Comparison of ENCODE assay signal across 26 cellular contexts in genomic region chr12:49033611-49034286, GRCh38. TPM values are rescaled to one million over a fixed set of nuclear protein-coding genes. Genes with fewer than 3 reads are reported as not detected.
A peak's percentile ranks its signal among the peaks of the same experiment; 100 is the strongest.
DNase-seq lines count a peak whose midpoint lies in the region; ATAC-seq and TF ChIP-seq lines count a peak whose summit lies in the region.
"Had no signal": no experiment of that assay in that cellular context is flagged by ENCODE, and none has a peak within 500 bp of the region (broad histone marks: within the 10 kb centered on the region; RNA-seq: fewer than 3 reads in every experiment).

No MANE protein-coding gene starts in this region.

- POLR2A ChIA-PET in Caco-2 (lab: Charles Lee): no interaction called here

- no peaks in the 10 kb centered on the region for H3K9me3 ChIP-seq in lower lobe of right lung
- H3K9me3 ChIP-seq in Caco-2: no peaks in the 10 kb centered on the region
- no peaks in the 10 kb centered on the region for H3K9me3 ChIP-seq in effector memory CD4-positive, alpha-beta T cell (ENCODE audit: control insufficient read depth, low read length)
- H3K9me3 ChIP-seq: heart left ventricle, pancreas had no signal

- H3K27ac ChIP-seq in lower lobe of right lung: peak overlapping the region; percentile 11
- no peak overlapping the region for H3K27ac ChIP-seq in effector memory CD4-positive, alpha-beta T cell (ENCODE audit: insufficient read depth, low read length, poor library complexity, severe bottlenecking)
- H3K27ac ChIP-seq: KMS-11, pancreas, SK-N-MC had no signal

- H3K27ac Mint-ChIP-seq in HFFc6 (peak overlapping the region; percentile 47; the same call in 1 of the 2 replicates), Caco-2 (ENCODE audit: unreplicated experiment) (no peak overlapping the region)
- peak overlapping the region; percentile 22 for H3K27ac Mint-ChIP-seq in central memory CD8-positive, alpha-beta T cell (ENCODE audit: low read depth)
- H3K27ac Mint-ChIP-seq: activated naive CD8-positive, alpha-beta T cell treated with anti-CD3 and anti-CD28 coated beads, Interleukin-2, amount 10 ng/mL, durations not matched to agents 7 days and 5 days; T-helper 1 cell treated with Interleukin-12 subunit alpha and Interleukin-12 subunit beta and Interleukin-4 antibody, amounts not matched to agents 30 μg/mL and 1 μg/mL, for 36 hours had no signal

- ATAC-seq in central memory CD8-positive, alpha-beta T cell (replicated peaks; ENCODE audit: extremely low read depth, poor library complexity, severe bottlenecking): no peak
- ATAC-seq in lower lobe of right lung (peak in 1 of 2 donors; percentile 20), HG02759 (IDR thresholded peaks at IDR 0.05; ENCODE audit: unreplicated experiment) (no peak)

- H3K4me1 Mint-ChIP-seq in HFFc6 (ENCODE audit: low read depth): no peaks in the 10 kb centered on the region
- peaks cover 10% of the 10 kb centered on the region for H3K4me1 Mint-ChIP-seq in central memory CD8-positive, alpha-beta T cell
- H3K4me1 Mint-ChIP-seq in Caco-2 (ENCODE audit: low read depth, unreplicated experiment): no peaks in the 10 kb centered on the region
- H3K4me1 Mint-ChIP-seq: activated naive CD8-positive, alpha-beta T cell treated with anti-CD3 and anti-CD28 coated beads, Interleukin-2, amount 10 ng/mL, durations not matched to agents 7 days and 5 days had no signal

- H3K4me3 Mint-ChIP-seq in HFFc6 (no peak overlapping the region), Caco-2 (ENCODE audit: unreplicated experiment) (no peak overlapping the region)
- no peak overlapping the region for H3K4me3 Mint-ChIP-seq in central memory CD8-positive, alpha-beta T cell
- H3K4me3 Mint-ChIP-seq: activated naive CD8-positive, alpha-beta T cell treated with anti-CD3 and anti-CD28 coated beads, Interleukin-2, amount 10 ng/mL, durations not matched to agents 7 days and 5 days; naive B cell; T-helper 1 cell treated with Interleukin-12 subunit alpha and Interleukin-12 subunit beta and Interleukin-4 antibody, amounts not matched to agents 30 μg/mL and 1 μg/mL, for 36 hours had no signal

- H3K36me3 ChIP-seq in lower lobe of right lung (peaks cover 95% of the 10 kb centered on the region), Caco-2 (ENCODE audit: control insufficient read depth, insufficient read depth, low read length) (peaks cover 4% of the 10 kb centered on the region)
- peaks cover 67% of the 10 kb centered on the region for H3K36me3 ChIP-seq in effector memory CD4-positive, alpha-beta T cell (ENCODE audit: control insufficient read depth, insufficient read depth, low read length)

- DNase-seq in HFFc6: no peak
- DNase-seq in central memory CD8-positive, alpha-beta T cell (ENCODE audit: low spot score in 2 of 2): no peak
- DNase-seq in lower lobe of right lung: no peak
- peak in 9 of 10 donors; percentile 40 to 94 (median 65) for DNase-seq in posterior cingulate gyrus
- DNase-seq in Caco-2: no peak
- DNase-seq in effector memory CD4-positive, alpha-beta T cell: no peak
- DNase-seq: activated CD4-positive, alpha-beta T cell treated with anti-CD3 and anti-CD28 coated beads for 1 hour; activated T-cell treated with anti-CD3 and anti-CD28 coated beads for 4 hours; cerebellar nuclear complex; heart left ventricle; naive B cell; NCI-H1417 treated with DMSO at 0.1 percent for 48 hours; NCI-H2081 treated with DMSO at 0.1 percent for 48 hours; NCI-H226; pancreas; stimulated activated CD4-positive, alpha-beta T cell treated with anti-CD3 and anti-CD28 coated beads, Interleukin-2, amount 100 ng/mL, for 48 hours had no signal

- CTCF ChIA-PET in Caco-2 (lab: Charles Lee): no interaction called here

- H3K4me3 ChIP-seq in lower lobe of right lung (no peak overlapping the region), Caco-2 (ENCODE audit: low read depth, low read length) (no peak overlapping the region)
- no peak overlapping the region for H3K4me3 ChIP-seq in effector memory CD4-positive, alpha-beta T cell (ENCODE audit: insufficient read depth, low read depth, low read length, poor library complexity, severe bottlenecking)
- H3K4me3 ChIP-seq: heart left ventricle, pancreas, SK-N-MC had no signal

- H3K36me3 Mint-ChIP-seq in HFFc6 (ENCODE audit: low read depth) (peaks cover 22% of the 10 kb centered on the region; the same call in 1 of the 2 replicates), Caco-2 (ENCODE audit: insufficient read depth, unreplicated experiment) (peaks cover 94% of the 10 kb centered on the region)
- peaks cover 31% of the 10 kb centered on the region for H3K36me3 Mint-ChIP-seq in central memory CD8-positive, alpha-beta T cell (ENCODE audit: insufficient read depth)

- TF ChIP-seq CTCF in HFFc6 (IDR thresholded peaks at IDR 0.05) (no peak), lower lobe of right lung (IDR thresholded peaks at IDR 0.05) (no peak), Caco-2 (IDR thresholded peaks at IDR 0.05; ENCODE audit: insufficient read depth in 1 of 2, low read depth in 1 of 2, low read length in 1 of 2, severe bottlenecking in 1 of 2, unreplicated experiment in 1 of 2) (no peak)

- BruUV-seq in Caco-2 (replicated peaks; lab: Mats Ljungman, UMichigan): no TSS peak

- H3K27me3 Mint-ChIP-seq in HFFc6 (ENCODE audit: insufficient read depth) (peaks cover 4% of the 10 kb centered on the region; the same call in 1 of the 2 replicates), Caco-2 (ENCODE audit: insufficient read depth, unreplicated experiment) (no peaks in the 10 kb centered on the region)
- H3K27me3 Mint-ChIP-seq in central memory CD8-positive, alpha-beta T cell: no peaks in the 10 kb centered on the region
- H3K27me3 Mint-ChIP-seq: activated naive CD8-positive, alpha-beta T cell treated with anti-CD3 and anti-CD28 coated beads, Interleukin-2, amount 10 ng/mL, durations not matched to agents 7 days and 5 days; naive B cell had no signal

- intact Hi-C loops in lower lobe of right lung (cut with DNase I) (no loop called here), posterior cingulate gyrus (cut with DNase I) (no loop called here), Caco-2 (cut with micrococcal nuclease; ENCODE audit: unreplicated experiment) (no loop called here)

- H3K4me1 ChIP-seq in lower lobe of right lung: peaks cover 9% of the 10 kb centered on the region
- no peaks in the 10 kb centered on the region for H3K4me1 ChIP-seq in Caco-2
- H3K4me1 ChIP-seq in effector memory CD4-positive, alpha-beta T cell (ENCODE audit: control insufficient read depth, insufficient read depth, low read length, poor library complexity, severe bottlenecking): no peaks in the 10 kb centered on the region
- H3K4me1 ChIP-seq: pancreas had no signal

- H3K9me3 Mint-ChIP-seq in HFFc6 (no peaks in the 10 kb centered on the region), Caco-2 (ENCODE audit: unreplicated experiment) (no peaks in the 10 kb centered on the region)
- H3K9me3 Mint-ChIP-seq in central memory CD8-positive, alpha-beta T cell: no peaks in the 10 kb centered on the region
- H3K9me3 Mint-ChIP-seq: activated naive CD8-positive, alpha-beta T cell treated with anti-CD3 and anti-CD28 coated beads, Interleukin-2, amount 10 ng/mL, durations not matched to agents 7 days and 5 days; naive B cell; T-helper 1 cell treated with Interleukin-12 subunit alpha and Interleukin-12 subunit beta and Interleukin-4 antibody, amounts not matched to agents 30 μg/mL and 1 μg/mL, for 36 hours had no signal

- H3K27me3 ChIP-seq in lower lobe of right lung (ENCODE audit: low read depth): no peaks in the 10 kb centered on the region
- H3K27me3 ChIP-seq in Caco-2 (replicated peaks; ENCODE audit: control insufficient read depth, insufficient read depth, low read length): no peaks in the 10 kb centered on the region
- no peaks in the 10 kb centered on the region for H3K27me3 ChIP-seq in effector memory CD4-positive, alpha-beta T cell (replicated peaks; ENCODE audit: control insufficient read depth, insufficient read depth, low read length, poor library complexity, severe bottlenecking)
- H3K27me3 ChIP-seq: heart left ventricle, pancreas had no signal

RNA-seq across cellular contexts. Expression of gene PRKAG1, which starts 15.2 kb away (rescaled TPM):
- 10 to 100 TPM; 79.0 to 92.0 (median 83.3) TPM for total RNA-seq in HFFc6 (2021; fragmentation: NEBNext Ultra II Directional; extraction: Animal tissue kit (Norgen Biotek cat#: 25700))
- total RNA-seq in lower lobe of right lung (49.2 TPM), Caco-2 (2022) (60.3 and 61.4 TPM in 2 replicates)

RNA-seq across cellular contexts. Expression of gene KMT2D, which starts 26.8 kb away (rescaled TPM):
- total RNA-seq in HFFc6 (2021; fragmentation: NEBNext Ultra II Directional; extraction: Animal tissue kit (Norgen Biotek cat#: 25700)): 10 to 100 TPM; 43.9 to 66.6 (median 48.4) TPM
- total RNA-seq in lower lobe of right lung: 114 TPM
- total RNA-seq in Caco-2 (2022): 139 and 140 TPM in 2 replicates

RNA-seq across cellular contexts. Expression of gene DDN, which starts 34.6 kb away (rescaled TPM):
- total RNA-seq in HFFc6 (2021; fragmentation: NEBNext Ultra II Directional; extraction: Animal tissue kit (Norgen Biotek cat#: 25700)): under 1 TPM; 0.17 to 0.40 (median 0.23) TPM
- total RNA-seq in lower lobe of right lung (not detected), Caco-2 (2022) (1.7 and 1.9 TPM in 2 replicates)
- total RNA-seq: subcutaneous adipose tissue had no signal

RNA-seq across cellular contexts. Expression of gene RHEBL1, which starts 36.0 kb away (rescaled TPM):
- total RNA-seq in HFFc6 (2021; fragmentation: NEBNext Ultra II Directional; extraction: Animal tissue kit (Norgen Biotek cat#: 25700)): 1 to 10 TPM in 1 of 6 experiments, under 1 TPM in 5; 0.60 to 1.6 (median 0.86) TPM
- total RNA-seq in lower lobe of right lung (1.5 TPM), Caco-2 (2022) (2.5 and 2.6 TPM in 2 replicates)

RNA-seq across cellular contexts. Expression of gene WNT1, which starts 55.6 kb away (rescaled TPM):
- not detected for total RNA-seq in HFFc6 (2021; fragmentation: NEBNext Ultra II Directional; extraction: Animal tissue kit (Norgen Biotek cat#: 25700))
- not detected for total RNA-seq in lower lobe of right lung
- 0.63 TPM in 1 of 2 replicates, not detected in the other for total RNA-seq in Caco-2 (2022)
- total RNA-seq: astrocyte, Daoy, epithelial cell of proximal tubule, pancreas, right cardiac atrium, subcutaneous adipose tissue had no signal

Comparison
In these comparisons a context has a peak if more than half of its experiments do, and no peak if none do; other contexts are left out.
1. DNase-seq: peak in posterior cingulate gyrus (9 of 10); none in HFFc6 (single experiment), central memory CD8-positive, alpha-beta T cell (0 of 2), lower lobe of right lung (single experiment), Caco-2 (0 of 2) and effector memory CD4-positive, alpha-beta T cell (0 of 3).